Comparison of ENCODE assay signal across 13 cellular contexts in the genomic region with DNA sequence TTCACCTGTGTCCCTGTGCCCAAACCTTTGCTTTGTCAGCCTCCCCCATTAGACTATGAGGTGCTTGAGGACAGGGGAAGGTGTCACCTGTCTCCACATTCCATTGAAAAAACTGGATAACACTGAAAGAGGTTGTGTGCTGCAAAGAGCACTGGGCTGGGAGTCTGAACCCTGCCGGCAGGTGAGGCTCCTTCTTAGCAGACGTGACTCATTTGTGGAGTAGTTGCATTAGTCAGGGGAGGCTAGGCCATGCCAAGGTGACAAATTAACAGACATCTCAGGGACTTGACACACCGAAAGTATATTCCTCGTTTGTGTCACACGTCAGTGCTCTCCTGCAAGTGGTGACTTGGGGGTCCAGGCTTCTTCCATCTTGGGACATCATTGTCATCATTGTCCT.
DNase-seq lines count a peak whose midpoint lies in the region; ATAC-seq and TF ChIP-seq lines count a peak whose summit lies in the region.
"Had no signal": no experiment of that assay in that cellular context is flagged by ENCODE, and none has a peak within 500 bp of the region (broad histone marks: within the 10 kb centered on the region; RNA-seq: fewer than 3 reads in every experiment).

No MANE protein-coding gene starts in this region.

- peaks cover 15% of the 10 kb centered on the region for H3K4me1 Mint-ChIP-seq in stimulated activated naive CD8-positive, alpha-beta T cell treated with anti-CD3 and anti-CD28 coated beads, Interleukin-15, amount 100 ng/mL, for 72 hours
- H3K4me1 Mint-ChIP-seq in glutamatergic neuron (ENCODE audit: low read depth, unreplicated experiment), result no peaks in the 10 kb centered on the region

- DNase-seq in stimulated activated CD4-positive, alpha-beta T cell treated with anti-CD3 and anti-CD28 coated beads, TNF-alpha, amount 100 ng/mL, for 48 hours (ENCODE audit: low read depth in 3 of 3), result peak in 2 of 3 donors; percentile 3 to 16
- no peak for DNase-seq in stimulated activated CD4-positive, alpha-beta T cell treated with anti-CD3 and anti-CD28 coated beads, Interleukin-4, amount 100 ng/mL, for 1 hour
- peak in 1 of 2 donors; percentile 34 for DNase-seq in stimulated activated naive CD8-positive, alpha-beta T cell treated with anti-CD3 and anti-CD28 coated beads, Interleukin-15, amount 100 ng/mL, for 72 hours
- DNase-seq in glutamatergic neuron, result no peak
- DNase-seq in cortex of kidney (lab: John Stamatoyannopoulos, UW), result no peak
- no peak for DNase-seq in NCI-H69 (lab: John Stamatoyannopoulos, UW)
- DNase-seq: effector CD8-positive, alpha-beta T cell; gastrocnemius medialis; NCI-H2227 treated with DMSO at 0.1 percent for 48 hours; Peyer's patch had no signal

- H3K9me3 Mint-ChIP-seq in stimulated activated naive CD8-positive, alpha-beta T cell treated with anti-CD3 and anti-CD28 coated beads, Interleukin-15, amount 100 ng/mL, for 72 hours, result peaks cover 0 to 5% of the 10 kb centered on the region in 2 donors
- no peaks in the 10 kb centered on the region for H3K9me3 Mint-ChIP-seq in glutamatergic neuron (ENCODE audit: unreplicated experiment)
- H3K9me3 Mint-ChIP-seq: T-helper 2 cell treated with Interferon-gamma antibody and Interleukin-4, amounts not matched to agents 5 μg/mL and 100 μg/mL, for 36 hours had no signal

- H3K4me3 Mint-ChIP-seq in stimulated activated naive CD8-positive, alpha-beta T cell treated with anti-CD3 and anti-CD28 coated beads, Interleukin-15, amount 100 ng/mL, for 72 hours, result no peak overlapping the region
- no peak overlapping the region for H3K4me3 Mint-ChIP-seq in glutamatergic neuron (ENCODE audit: unreplicated experiment)
- H3K4me3 Mint-ChIP-seq: T-helper 2 cell treated with Interferon-gamma antibody and Interleukin-4, amounts not matched to agents 5 μg/mL and 100 μg/mL, for 36 hours had no signal

- peak; percentile 59 for ATAC-seq in GM21515 (IDR thresholded peaks at IDR 0.05; ENCODE audit: unreplicated experiment)
- ATAC-seq in HG03460 (IDR thresholded peaks at IDR 0.05; ENCODE audit: unreplicated experiment), result peak; percentile 67
- peak; percentile 88 for ATAC-seq in stimulated activated naive CD8-positive, alpha-beta T cell treated with anti-CD3 and anti-CD28 coated beads, Interleukin-15, amount 100 ng/mL, for 72 hours
- ATAC-seq: gastrocnemius medialis had no signal

- no peaks in the 10 kb centered on the region for H3K27me3 Mint-ChIP-seq in stimulated activated naive CD8-positive, alpha-beta T cell treated with anti-CD3 and anti-CD28 coated beads, Interleukin-15, amount 100 ng/mL, for 72 hours
- H3K27me3 Mint-ChIP-seq in glutamatergic neuron (ENCODE audit: unreplicated experiment), result peaks cover 7% of the 10 kb centered on the region

- no peaks in the 10 kb centered on the region for H3K36me3 Mint-ChIP-seq in glutamatergic neuron (ENCODE audit: unreplicated experiment)

- H3K27ac Mint-ChIP-seq in stimulated activated naive CD8-positive, alpha-beta T cell treated with anti-CD3 and anti-CD28 coated beads, Interleukin-15, amount 100 ng/mL, for 72 hours, result no peak overlapping the region
- no peak overlapping the region for H3K27ac Mint-ChIP-seq in glutamatergic neuron (ENCODE audit: unreplicated experiment)
- H3K27ac Mint-ChIP-seq: T-helper 2 cell treated with Interferon-gamma antibody and Interleukin-4, amounts not matched to agents 5 μg/mL and 100 μg/mL, for 36 hours had no signal

- TF ChIP-seq CTCF in glutamatergic neuron (IDR thresholded peaks at IDR 0.05; ENCODE audit: partially characterized antibody, unreplicated experiment), result no peak

Comparison
In these comparisons a context has a peak if more than half of its experiments do, and no peak if none do; other contexts are left out.
1. DNase-seq: peak in stimulated activated CD4-positive, alpha-beta T cell treated with anti-CD3 and anti-CD28 coated beads, TNF-alpha, amount 100 ng/mL, for 48 hours (2 of 3); none in stimulated activated CD4-positive, alpha-beta T cell treated with anti-CD3 and anti-CD28 coated beads, Interleukin-4, amount 100 ng/mL, for 1 hour (single experiment), glutamatergic neuron (single experiment), cortex of kidney (single experiment) and NCI-H69 (single experiment).
2. Peak in every context shown above with its lines, with median percentiles within 50 percentile points of each other: ATAC-seq.